Comparison of ENCODE assay signal across 8 cellular contexts in the genomic region with DNA sequence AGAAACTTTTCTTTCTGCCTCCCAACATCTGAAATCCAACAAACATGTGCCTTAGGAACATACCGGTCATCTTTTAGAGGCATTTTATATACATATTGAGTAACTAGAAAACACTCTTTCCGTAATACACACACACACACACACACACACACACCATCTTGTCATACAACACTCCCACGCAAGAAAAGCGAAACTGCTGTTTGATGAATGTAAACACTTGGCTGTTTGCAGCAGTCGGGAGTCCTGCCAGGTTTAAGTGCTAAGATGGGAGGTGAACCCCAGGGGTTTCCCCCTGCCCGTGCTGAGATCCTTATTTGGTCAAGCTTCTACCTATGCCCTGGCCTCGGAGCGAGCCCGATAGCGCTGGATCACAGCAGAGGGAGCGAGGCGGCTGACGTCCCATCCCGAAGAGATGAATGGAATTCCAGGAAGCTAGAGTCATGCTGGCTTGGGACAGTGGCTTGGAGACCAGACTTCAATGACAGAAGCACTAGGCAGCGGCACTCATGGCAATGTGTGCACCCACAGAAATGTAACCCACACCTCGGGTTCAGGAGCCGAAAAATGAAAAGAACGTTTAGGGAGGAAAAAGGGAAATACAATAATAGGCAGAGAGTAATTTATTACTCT. TPM values are rescaled to one million over a fixed set of nuclear protein-coding genes. Genes with fewer than 3 reads are reported as not detected.
DNase-seq lines count a peak whose midpoint lies in the region; ATAC-seq and TF ChIP-seq lines count a peak whose summit lies in the region.

No MANE protein-coding gene starts in this region.

- peak; percentile 80 for DNase-seq in Caki2 (ENCODE audit: low read depth)
- DNase-seq in coronary artery (ENCODE audit: low spot score), result peak; percentile 86
- DNase-seq in kidney tubule cell (ENCODE audit: low spot score), result peak; percentile 98
- DNase-seq in suprapubic skin (ENCODE audit: low spot score in 2 of 2), result peak; percentile 81 to 87
- no peak for DNase-seq in NCI-H2029 treated with DMSO at 0.1 percent for 48 hours (lab: John Stamatoyannopoulos, UW)
- no peak for DNase-seq in NCI-H510A treated with DMSO at 0.1 percent for 48 hours (lab: John Stamatoyannopoulos, UW)

- no peaks in the 10 kb centered on the region for H3K9me3 ChIP-seq in suprapubic skin

- no peaks in the 10 kb centered on the region for H4K20me1 ChIP-seq in KMS-11 (ENCODE audit: insufficient read depth)

- peak overlapping the region; percentile 14; the same call in 1 of the 2 replicates for H3K4me2 ChIP-seq in KMS-11

- H2AFZ ChIP-seq in KMS-11 (ENCODE audit: low read depth), result peak overlapping the region; percentile 90; the same call in 1 of the 2 replicates

- TF ChIP-seq EP300 in suprapubic skin (IDR thresholded peaks at IDR 0.05), result no peak

- WGBS in suprapubic skin, result 14% methylated on average over 18 of the region's 18 CpGs

- H3K79me2 ChIP-seq in KMS-11 (ENCODE audit: insufficient read depth, low read depth), result no peaks in the 10 kb centered on the region

- TF ChIP-seq POLR2A in suprapubic skin (IDR thresholded peaks at IDR 0.05), result no peak

- ATAC-seq in HG02610 (IDR thresholded peaks at IDR 0.05; ENCODE audit: unreplicated experiment), result no peak

- H3K4me3 ChIP-seq in KMS-11 (IDR thresholded peaks at IDR 0.05; ENCODE audit: insufficient read depth, low read depth, low read length) (no peak overlapping the region), coronary artery (peak overlapping the region; percentile 86), suprapubic skin (peak overlapping the region; percentile 61)

- no peak overlapping the region for H3K9ac ChIP-seq in KMS-11

- H3K27me3 ChIP-seq in KMS-11 (ENCODE audit: insufficient read depth, low read depth) (peaks cover 11% of the 10 kb centered on the region), suprapubic skin (no peaks in the 10 kb centered on the region)

- H3K27ac ChIP-seq in KMS-11, result no peak overlapping the region
- peak overlapping the region; percentile 85 to 98 for H3K27ac ChIP-seq in coronary artery
- H3K27ac ChIP-seq in suprapubic skin, result peak overlapping the region; percentile 94

- H3K4me1 ChIP-seq in KMS-11 (ENCODE audit: low read depth, poor library complexity, severe bottlenecking) (no peaks in the 10 kb centered on the region), suprapubic skin (peaks cover 49% of the 10 kb centered on the region)

- H3K36me3 ChIP-seq in KMS-11 (ENCODE audit: insufficient read depth) (no peaks in the 10 kb centered on the region), suprapubic skin (peaks cover 19% of the 10 kb centered on the region)

- TF ChIP-seq CTCF in KMS-11 (conservative IDR thresholded peaks at IDR 0.05; ENCODE audit: low read depth, low read length) (no peak), coronary artery (IDR thresholded peaks at IDR 0.05) (no peak), suprapubic skin (IDR thresholded peaks at IDR 0.05) (no peak)

- in situ Hi-C loops in Caki2 (cut with HindIII; ENCODE audit: low pct_unique_long_range_greater_than_20kb, low sequenced_read_pairs), result no loop called here

RNA-seq across cellular contexts. Expression of a gene that starts 1.3 kb away (rescaled TPM):
- total RNA-seq in Caki2 (2014; rRNA removed; shearing (Covaris generic); ENCODE audit: low replicate concordance), result 63.4 and 128 TPM in 2 replicates
- 100 to 1,000 TPM in 1 of 4 donors, 10 to 100 TPM in 3; 82.0 to 396 (median 89.6) TPM for total RNA-seq in suprapubic skin

Comparison
In these comparisons a context has a peak if more than half of its experiments do, and no peak if none do; other contexts are left out.
1. DNase-seq: peak in Caki2 (single experiment), coronary artery (single experiment), kidney tubule cell (single experiment) and suprapubic skin (2 of 2); none in NCI-H2029 treated with DMSO at 0.1 percent for 48 hours (single experiment) and NCI-H510A treated with DMSO at 0.1 percent for 48 hours (single experiment).